ENCODE assay signal across 12 cellular contexts in genomic region chr1:21268281-21269239, GRCh38. TPM values are rescaled to one million over a fixed set of nuclear protein-coding genes. Genes with fewer than 3 reads are reported as not detected.
DNase-seq lines count a peak whose midpoint lies in the region; ATAC-seq, FAIRE-seq and TF ChIP-seq lines count a peak whose summit lies in the region.
"Had no signal": no experiment of that assay in that cellular context is flagged by ENCODE, and none has a peak within 500 bp of the region (broad histone marks: within the 10 kb centered on the region; RNA-seq: fewer than 3 reads in every experiment).

No MANE protein-coding gene starts in this region.

- peaks cover 18% of the 10 kb centered on the region for H3K4me1 Mint-ChIP-seq in endothelial cell (ENCODE audit: unreplicated experiment)

- POLR2A ChIA-PET in GM10248 (lab: Yijun Ruan, JAX): no interaction called here

- peak overlapping the region; percentile 47 for H3K4me3 Mint-ChIP-seq in endothelial cell (ENCODE audit: unreplicated experiment)
- H3K4me3 Mint-ChIP-seq: CD14-positive monocyte had no signal

- H3K27me3 Mint-ChIP-seq in endothelial cell (ENCODE audit: unreplicated experiment): peaks cover 14% of the 10 kb centered on the region

- ATAC-seq in pancreas (peak; percentile 36 to 61 (median 48)), HG03095 (IDR thresholded peaks at IDR 0.05; ENCODE audit: unreplicated experiment) (no peak), HG02798 (IDR thresholded peaks at IDR 0.05; ENCODE audit: poor library complexity, unreplicated experiment) (no peak), GM21786 (IDR thresholded peaks at IDR 0.05; ENCODE audit: unreplicated experiment) (no peak)

- 20 to 25% methylated on average over 17 of the region's 17 CpGs for WGBS in pancreas, 2 donors

- no peak overlapping the region for H3K4me3 ChIP-seq in pancreas
- H3K4me3 ChIP-seq: PC-9 had no signal

- H3K4me1 ChIP-seq in pancreas: peaks cover 29 to 62% (median 43%) of the 10 kb centered on the region in 3 donors

- no peak overlapping the region for H3K27ac Mint-ChIP-seq in endothelial cell (ENCODE audit: unreplicated experiment)

- intact Hi-C loops in pancreas (cut with DNase I): loop anchor here in 1 of 3 donors (10.0 kb wide), 1 partner anchor 66 kb away; no protein-coding TSS in a partner anchor

- peak overlapping the region; percentile 22 to 66 (median 48) for H3K27ac ChIP-seq in pancreas
- H3K27ac ChIP-seq: PC-9 had no signal

- CTCF ChIA-PET in GM10248 (lab: Yijun Ruan, JAX): interaction anchor here (0.9 to 10.6 kb wide), 17 partner anchors 11 to 704 kb away, joined by 3 to 196 read pairs (median 22); partner anchors contain the start of gene ECE1

- TF ChIP-seq CTCF in endothelial cell (IDR thresholded peaks at IDR 0.05; ENCODE audit: unreplicated experiment) (no peak), pancreas (IDR thresholded peaks at IDR 0.05) (no peak), GM10248 (IDR thresholded peaks at IDR 0.05; ENCODE audit: control extremely low read depth, extremely low read depth, low read depth, missing control alignments) (no peak)

- H3K9me3 ChIP-seq in pancreas: no peaks in the 10 kb centered on the region

- H3K36me3 ChIP-seq in pancreas: peaks cover 0 to 6% (median 0%) of the 10 kb centered on the region in 3 donors

- H3K36me3 Mint-ChIP-seq in endothelial cell (ENCODE audit: low read depth, unreplicated experiment): peaks cover 61% of the 10 kb centered on the region

- H3K27me3 ChIP-seq in pancreas: no peaks in the 10 kb centered on the region

- H3K9me3 Mint-ChIP-seq in endothelial cell (ENCODE audit: unreplicated experiment): no peaks in the 10 kb centered on the region

- FAIRE-seq in pancreas (lab: Jason Lieb, UNC): no peak

- DNase-seq in DMS153 treated with DMSO at 0.1 percent for 48 hours (lab: John Stamatoyannopoulos, UW; ENCODE audit: unreplicated experiment) (peak; percentile 61), NCI-H187 treated with DMSO at 0.1 percent for 48 hours (lab: John Stamatoyannopoulos, UW) (peak; percentile 21), endothelial cell (ENCODE audit: low spot score) (no peak), pancreas (peak; percentile 69 to 92 (median 82)), GM10248 (ENCODE audit: extremely low spot score) (no peak)
- DNase-seq: activated T-cell treated with anti-CD3 and anti-CD28 coated beads, Interleukin-2, amount 50 U/mL, for 1 hour; midbrain had no signal

RNA-seq across cellular contexts. Expression of gene ECE1, which starts 21.7 kb away (rescaled TPM):
- total RNA-seq in endothelial cell (ENCODE audit: unreplicated experiment) (328 TPM), pancreas (100 to 1,000 TPM in 2 of 6 donors, 10 to 100 TPM in 4; 68.4 to 141 (median 89.1) TPM)
- polyA plus RNA-seq in pancreas: 10 to 100 TPM; 38.1 to 59.8 TPM

Comparison
In these comparisons a context has a peak if more than half of its experiments do, and no peak if none do; other contexts are left out.
1. DNase-seq: peak in DMS153 treated with DMSO at 0.1 percent for 48 hours (single experiment), NCI-H187 treated with DMSO at 0.1 percent for 48 hours (single experiment) and pancreas (6 of 6); none in endothelial cell (single experiment) and GM10248 (single experiment).
2. ATAC-seq: peak in pancreas (4 of 4); none in HG03095 (single experiment), HG02798 (single experiment) and GM21786 (single experiment).